ENCODE assay signal across 8 cellular contexts in the genomic region with DNA sequence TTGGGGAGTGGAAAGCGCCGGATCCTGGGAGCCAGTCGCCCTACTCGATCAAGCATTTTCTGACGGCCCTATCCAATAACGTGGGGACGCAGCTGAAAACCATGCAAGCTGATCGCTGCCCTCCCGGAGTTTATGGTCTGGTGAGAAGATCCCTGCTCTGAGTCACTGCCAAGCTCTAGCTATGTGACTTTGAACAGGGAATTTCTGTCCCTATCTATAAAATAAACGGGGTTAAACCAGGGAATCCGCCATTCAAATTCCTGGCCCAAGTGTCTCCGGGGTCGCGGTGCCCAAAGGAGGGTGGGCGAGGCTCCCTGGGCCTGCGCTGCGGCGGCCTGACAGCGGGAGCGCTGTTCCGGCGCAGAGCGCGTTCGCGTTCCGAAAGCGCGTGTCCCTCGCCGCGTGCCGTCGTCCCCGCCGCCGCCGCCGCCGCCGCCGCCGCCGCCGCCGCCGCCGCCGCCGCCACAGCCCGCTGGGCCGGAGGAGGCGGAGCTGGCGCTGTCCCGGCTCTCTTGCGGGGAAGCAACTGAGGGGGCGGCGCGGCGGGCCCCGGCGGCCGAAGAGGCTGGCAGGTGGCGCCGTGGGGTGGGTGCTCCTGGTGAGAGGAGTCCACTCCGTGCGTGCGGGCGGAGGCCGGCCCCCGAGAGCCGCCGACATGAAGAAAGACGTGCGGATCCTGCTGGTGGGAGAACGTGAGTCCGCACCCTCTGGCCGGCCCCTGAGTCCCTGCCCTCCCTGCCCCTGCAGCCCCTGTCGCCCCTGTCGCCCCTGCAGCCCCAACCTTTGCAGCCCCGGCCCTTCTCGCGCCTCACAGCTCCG. TPM values are rescaled to one million over a fixed set of nuclear protein-coding genes. Genes with fewer than 3 reads are reported as not detected.
A peak's percentile ranks its signal among the peaks of the same experiment; 100 is the strongest.
DNase-seq lines count a peak whose midpoint lies in the region; ATAC-seq and TF ChIP-seq lines count a peak whose summit lies in the region.

A gene (plus strand): TSS at position 465 of the 819 bp plus-strand sequence. CDS start 191 bp downstream, at position 656.

- TF ChIP-seq CTCF in dorsolateral prefrontal cortex (IDR thresholded peaks at IDR 0.05 in 54 of 56, conservative IDR thresholded peaks at IDR 0.05 in 2 of 56; ENCODE audit: low read depth in 1 of 56, partially characterized antibody in 56 of 56), result peak in 55 of 56 donors; percentile 33 to 76 (median 64)
- peak; percentile 70 for TF ChIP-seq CTCF in lower lobe of right lung (IDR thresholded peaks at IDR 0.05)

- H3K27ac ChIP-seq in dorsolateral prefrontal cortex, result peak within 1 kb of the TSS; percentile 73 to 99 (median 94)
- peak within 1 kb of the TSS; percentile 89 for H3K27ac ChIP-seq in lower lobe of right lung

- peaks cover 45% of the 10 kb centered on the region for H3K4me1 ChIP-seq in lower lobe of right lung

- H3K36me3 ChIP-seq in lower lobe of right lung, result no peaks in the 10 kb centered on the region

- peak; percentile 78 for DNase-seq in Ammon's horn (ENCODE audit: low spot score)
- peak; percentile 73 to 91 for DNase-seq in NCI-H526 (lab: John Stamatoyannopoulos, UW)
- peak; percentile 44 to 59 for DNase-seq in activated CD4-positive, alpha-beta T cell treated with anti-CD3 and anti-CD28 coated beads, Interleukin-2, amount 50 U/mL, for 24 hours (ENCODE audit: low read depth in 1 of 2, low spot score in 1 of 2)
- peak; percentile 54 to 80 (median 70) for DNase-seq in dorsolateral prefrontal cortex
- DNase-seq in lower lobe of right lung, result peak; percentile 84
- DNase-seq in stimulated activated CD4-positive, alpha-beta T cell treated with anti-CD3 and anti-CD28 coated beads, TNF-alpha, amount 100 ng/mL, for 24 hours (ENCODE audit: low read depth in 3 of 3), result peak; percentile 52 to 70 (median 57)

- H3K27me3 ChIP-seq in dorsolateral prefrontal cortex, result no peaks in the 10 kb centered on the region
- H3K27me3 ChIP-seq in lower lobe of right lung (ENCODE audit: low read depth), result no peaks in the 10 kb centered on the region

- H3K4me3 ChIP-seq in dorsolateral prefrontal cortex (peak within 1 kb of the TSS; percentile 55 to 96 (median 86)), lower lobe of right lung (peak within 1 kb of the TSS; percentile 91)

- ATAC-seq in GM19035 (IDR thresholded peaks at IDR 0.05; ENCODE audit: unreplicated experiment) (peak; percentile 78), HG03378 (IDR thresholded peaks at IDR 0.05; ENCODE audit: unreplicated experiment) (peak; percentile 55), lower lobe of right lung (peak; percentile 81 to 85)

- no peaks in the 10 kb centered on the region for H3K9me3 ChIP-seq in lower lobe of right lung

- intact Hi-C loops in dorsolateral prefrontal cortex (cut with DNase I) (loop anchor here (2.0 to 10.0 kb wide), 2 partner anchors 135 to 203 kb away; a partner anchor contains a TSS), lower lobe of right lung (cut with DNase I) (no loop called here)

RNA-seq across cellular contexts. Expression of the gene that starts here (rescaled TPM):
- total RNA-seq in dorsolateral prefrontal cortex, result 100 to 1,000 TPM in 1 of 120 experiments, 10 to 100 TPM in 119; 56.2 to 102 (median 73.5) TPM
- total RNA-seq in lower lobe of right lung, result 48.6 TPM

Comparison
In these comparisons a context has a peak if more than half of its experiments do, and no peak if none do; other contexts are left out.
1. Peak in every context shown above with its lines: DNase-seq, ATAC-seq, H3K4me3 ChIP-seq and H3K27ac ChIP-seq.